22 cellular contexts compared by ENCODE assay signal in genomic region chr7:55436457-55436856, GRCh38.
"Had no signal": no experiment of that assay in that cellular context is flagged by ENCODE, and none has a peak within 500 bp of the region (broad histone marks: within the 10 kb centered on the region; RNA-seq: fewer than 3 reads in every experiment).

No MANE protein-coding gene starts in this region.

- H3K4me3 Mint-ChIP-seq: endodermal cell, mesothelial cell of epicardium, natural killer cell had no signal

- H3K36me3 ChIP-seq: left ventricle myocardium inferior, prostate gland, thoracic aorta, upper lobe of right lung had no signal

- H3K9me3 Mint-ChIP-seq: endodermal cell, mesothelial cell of epicardium, natural killer cell had no signal

- DNase-seq: activated CD4-positive, alpha-beta T cell treated with anti-CD3 and anti-CD28 coated beads, Interleukin-2, amount 50 U/mL, for 48 hours; activated CD8-positive, alpha-beta memory T cell treated with anti-CD3 and anti-CD28 coated beads, Interleukin-2, amount 50 U/mL, for 48 hours; activated naive CD4-positive, alpha-beta T cell treated with Interleukin-2 at 50 U/mL for 16 hours; activated T-cell treated with anti-CD3 and anti-CD28 coated beads, Interleukin-2, amount 50 U/mL, for 48 hours; amygdala; endodermal cell; esophagus squamous epithelium; head of caudate nucleus; hypothalamus; left ventricle myocardium inferior; natural killer cell; spleen; stimulated activated CD4-positive, alpha-beta T cell treated with anti-CD3 and anti-CD28 coated beads, Interleukin-4, amount 100 ng/mL, for 1 hour; stimulated activated naive CD4-positive, alpha-beta T cell treated with Interleukin-2 at 50 U/mL for 16 hours; upper lobe of right lung had no signal

- H3K27me3 ChIP-seq: esophagus squamous epithelium, gastroesophageal sphincter, spleen, upper lobe of right lung had no signal

- ATAC-seq: gastroesophageal sphincter, natural killer cell, upper lobe of right lung had no signal

- H3K9me3 ChIP-seq: esophagus squamous epithelium, gastroesophageal sphincter, left ventricle myocardium inferior, prostate gland, spleen, thoracic aorta, upper lobe of right lung had no signal

- H3K36me3 Mint-ChIP-seq: mesothelial cell of epicardium, natural killer cell had no signal

- H3K4me3 ChIP-seq: coronary artery, esophagus squamous epithelium, gastroesophageal sphincter, left ventricle myocardium inferior, prostate gland, spleen, thoracic aorta, upper lobe of right lung had no signal

- FAIRE-seq: bronchial epithelial cell, TTC549 had no signal

- H3K4me1 Mint-ChIP-seq: mesothelial cell of epicardium had no signal

- H3K27ac Mint-ChIP-seq: endodermal cell, mesothelial cell of epicardium, natural killer cell had no signal

- H3K4me1 ChIP-seq: esophagus squamous epithelium, gastroesophageal sphincter, upper lobe of right lung had no signal

- H3K27ac ChIP-seq: coronary artery, esophagus squamous epithelium, gastroesophageal sphincter, left ventricle myocardium inferior, prostate gland, spleen, thoracic aorta, upper lobe of right lung had no signal
